1 cellular context compared by ENCODE assay signal in genomic region chr5:40828690-40829661, GRCh38.
TF ChIP-seq lines count a peak whose summit lies in the region.

No MANE protein-coding gene starts in this region.

TF ChIP-seq in K562, 482 proteins besides CTCF, POLR2A, EP300 and RAD21 (continued from another document and continues in another):
- TF ChIP-seq, protein P1, sequence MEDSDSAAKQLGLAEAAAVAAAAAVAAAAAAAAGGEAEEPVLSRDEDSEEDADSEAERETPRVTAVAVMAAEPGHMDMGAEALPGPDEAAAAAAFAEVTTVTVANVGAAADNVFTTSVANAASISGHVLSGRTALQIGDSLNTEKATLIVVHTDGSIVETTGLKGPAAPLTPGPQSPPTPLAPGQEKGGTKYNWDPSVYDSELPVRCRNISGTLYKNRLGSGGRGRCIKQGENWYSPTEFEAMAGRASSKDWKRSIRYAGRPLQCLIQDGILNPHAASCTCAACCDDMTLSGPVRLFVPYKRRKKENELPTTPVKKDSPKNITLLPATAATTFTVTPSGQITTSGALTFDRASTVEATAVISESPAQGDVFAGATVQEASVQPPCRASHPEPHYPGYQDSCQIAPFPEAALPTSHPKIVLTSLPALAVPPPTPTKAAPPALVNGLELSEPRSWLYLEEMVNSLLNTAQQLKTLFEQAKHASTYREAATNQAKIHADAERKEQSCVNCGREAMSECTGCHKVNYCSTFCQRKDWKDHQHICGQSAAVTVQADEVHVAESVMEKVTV (CRISPR knock-in tag; IDR thresholded peaks at IDR 0.05) = peak; percentile 1; the same call in 1 of the 2 replicates
- TF ChIP-seq MYC (IDR thresholded peaks at IDR 0.05; ENCODE audit: low read depth, low read length) (no peak), MYC (CRISPR knock-in tag; IDR thresholded peaks at IDR 0.05; ENCODE audit: borderline replicate concordance, low read depth) (no peak; the same call in 1 of the 2 replicates), LCOR (CRISPR knock-in tag; IDR thresholded peaks at IDR 0.05) (no peak), MXI1 (IDR thresholded peaks at IDR 0.05; ENCODE audit: low read depth, low read length) (peak; percentile 8; the same call in 1 of the 2 replicates), KDM1A (IDR thresholded peaks at IDR 0.05) (peak in 1 of 2 experiments; percentile 36; a peak in 1 of 4 replicates), NFE2 (IDR thresholded peaks at IDR 0.05; ENCODE audit: low read depth) (no peak), RBFOX2 (IDR thresholded peaks at IDR 0.05; ENCODE audit: low read depth, low read length) (peak; percentile 34; the same call in 1 of the 2 replicates), E2F6 (IDR thresholded peaks at IDR 0.05; ENCODE audit: borderline replicate concordance in 1 of 2, extremely low read depth in 1 of 2, insufficient read depth in 1 of 2, insufficient read length in 1 of 2, low read depth in 1 of 2, low read length in 1 of 2, poor library complexity in 1 of 2, severe bottlenecking in 1 of 2) (no peak), THRAP3 (IDR thresholded peaks at IDR 0.05; ENCODE audit: borderline replicate concordance) (peak; percentile 47; the same call in 1 of the 2 replicates), XRCC3 (IDR thresholded peaks at IDR 0.05) (0 out of 2 replicates have a peak, but pooled peaks have one; percentile 8), MCM5 (IDR thresholded peaks at IDR 0.05; ENCODE audit: low read depth) (no peak), HMGN3 (IDR thresholded peaks at IDR 0.05; ENCODE audit: borderline replicate concordance, extremely low read depth, insufficient read length, low read depth, low read length) (no peak), TSC22D4 (tag; IDR thresholded peaks at IDR 0.05) (no peak), IRF2 (CRISPR knock-in tag; IDR thresholded peaks at IDR 0.05) (no peak), HMG20A (CRISPR knock-in tag; conservative IDR thresholded peaks at IDR 0.05) (no peak), WHSC1 (IDR thresholded peaks at IDR 0.05; ENCODE audit: low read length) (no peak), NCOR1 (IDR thresholded peaks at IDR 0.05) (peak; percentile 41; the same call in 1 of the 2 replicates), ZC3H4 (CRISPR knock-in tag; IDR thresholded peaks at IDR 0.05; ENCODE audit: borderline replicate concordance) (no peak), MECOM (CRISPR knock-in tag; IDR thresholded peaks at IDR 0.05) (no peak), ZNF232 (CRISPR knock-in tag; IDR thresholded peaks at IDR 0.05) (no peak), AFF1 (IDR thresholded peaks at IDR 0.05; ENCODE audit: low read depth in 1 of 2, partially characterized antibody in 2 of 2) (no peak), PRPF4 (IDR thresholded peaks at IDR 0.05; ENCODE audit: insufficient read depth, low read depth, low read length, poor library complexity, severe bottlenecking) (no peak), MAZ (CRISPR knock-in tag; conservative IDR thresholded peaks at IDR 0.05 in 1 of 2, IDR thresholded peaks at IDR 0.05 in 1 of 2) (no peak), TBL1XR1 (IDR thresholded peaks at IDR 0.05; ENCODE audit: low read length in 2 of 2) (no peak), IFI16 (CRISPR knock-in tag; IDR thresholded peaks at IDR 0.05) (no peak), ATF2 (CRISPR knock-in tag; IDR thresholded peaks at IDR 0.05) (no peak), GABPB1 (CRISPR knock-in tag; IDR thresholded peaks at IDR 0.05) (peak; percentile 31; the same call in 1 of the 2 replicates), HMG20B (CRISPR knock-in tag; IDR thresholded peaks at IDR 0.05) (no peak), ZNF512 (tag; IDR thresholded peaks at IDR 0.05) (no peak), FOXP1 (CRISPR knock-in tag; IDR thresholded peaks at IDR 0.05) (no peak), CREB3L1 (IDR thresholded peaks at IDR 0.05; ENCODE audit: borderline replicate concordance, low read depth) (no peak), RBM14 (IDR thresholded peaks at IDR 0.05; ENCODE audit: borderline replicate concordance, insufficient read depth, low read depth, low read length) (no peak), NONO (IDR thresholded peaks at IDR 0.05; ENCODE audit: low read depth in 2 of 2, low read length in 1 of 2) (no peak), ZNF717 (CRISPR knock-in tag; IDR thresholded peaks at IDR 0.05) (peak; percentile 50; the same call in 1 of the 2 replicates), ETS2 (tag; IDR thresholded peaks at IDR 0.05; ENCODE audit: borderline replicate concordance, poor library complexity, severe bottlenecking) (no peak), COPS2 (conservative IDR thresholded peaks at IDR 0.05) (0 out of 2 replicates have a peak, but pooled peaks have one; percentile 34), KLF1 (tag; IDR thresholded peaks at IDR 0.05) (no peak), NKRF (IDR thresholded peaks at IDR 0.05; ENCODE audit: borderline replicate concordance) (no peak)
- TF ChIP-seq, protein P2, sequence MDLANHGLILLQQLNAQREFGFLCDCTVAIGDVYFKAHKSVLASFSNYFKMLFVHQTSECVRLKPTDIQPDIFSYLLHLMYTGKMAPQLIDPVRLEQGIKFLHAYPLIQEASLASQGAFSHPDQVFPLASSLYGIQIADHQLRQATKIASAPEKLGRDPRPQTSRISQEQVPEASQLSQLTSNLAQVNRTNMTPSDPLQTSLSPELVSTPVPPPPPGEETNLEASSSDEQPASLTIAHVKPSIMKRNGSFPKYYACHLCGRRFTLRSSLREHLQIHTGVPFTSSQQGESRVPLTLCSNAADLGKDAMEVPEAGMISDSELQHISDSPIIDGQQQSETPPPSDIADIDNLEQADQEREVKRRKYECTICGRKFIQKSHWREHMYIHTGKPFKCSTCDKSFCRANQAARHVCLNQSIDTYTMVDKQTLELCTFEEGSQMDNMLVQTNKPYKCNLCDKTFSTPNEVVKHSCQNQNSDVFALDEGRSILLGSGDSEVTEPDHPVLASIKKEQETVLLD (IDR thresholded peaks at IDR 0.05) = no peak
- TF ChIP-seq, protein P3, sequence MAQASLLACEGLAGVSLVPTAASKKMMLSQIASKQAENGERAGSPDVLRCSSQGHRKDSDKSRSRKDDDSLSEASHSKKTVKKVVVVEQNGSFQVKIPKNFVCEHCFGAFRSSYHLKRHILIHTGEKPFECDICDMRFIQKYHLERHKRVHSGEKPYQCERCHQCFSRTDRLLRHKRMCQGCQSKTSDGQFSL (CRISPR knock-in tag; IDR thresholded peaks at IDR 0.05) = no peak
- TF ChIP-seq, protein P3 (tag; IDR thresholded peaks at IDR 0.05) = no peak
- TF ChIP-seq, protein P4, sequence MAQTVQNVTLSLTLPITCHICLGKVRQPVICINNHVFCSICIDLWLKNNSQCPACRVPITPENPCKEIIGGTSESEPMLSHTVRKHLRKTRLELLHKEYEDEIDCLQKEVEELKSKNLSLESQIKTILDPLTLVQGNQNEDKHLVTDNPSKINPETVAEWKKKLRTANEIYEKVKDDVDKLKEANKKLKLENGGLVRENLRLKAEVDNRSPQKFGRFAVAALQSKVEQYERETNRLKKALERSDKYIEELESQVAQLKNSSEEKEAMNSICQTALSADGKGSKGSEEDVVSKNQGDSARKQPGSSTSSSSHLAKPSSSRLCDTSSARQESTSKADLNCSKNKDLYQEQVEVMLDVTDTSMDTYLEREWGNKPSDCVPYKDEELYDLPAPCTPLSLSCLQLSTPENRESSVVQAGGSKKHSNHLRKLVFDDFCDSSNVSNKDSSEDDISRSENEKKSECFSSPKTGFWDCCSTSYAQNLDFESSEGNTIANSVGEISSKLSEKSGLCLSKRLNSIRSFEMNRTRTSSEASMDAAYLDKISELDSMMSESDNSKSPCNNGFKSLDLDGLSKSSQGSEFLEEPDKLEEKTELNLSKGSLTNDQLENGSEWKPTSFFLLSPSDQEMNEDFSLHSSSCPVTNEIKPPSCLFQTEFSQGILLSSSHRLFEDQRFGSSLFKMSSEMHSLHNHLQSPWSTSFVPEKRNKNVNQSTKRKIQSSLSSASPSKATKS (CRISPR knock-in tag; IDR thresholded peaks at IDR 0.05) = no peak
